Comparison of ENCODE assay signal across 18 cellular contexts in genomic region chr17:17505610-17506171, GRCh38. TPM values are rescaled to one million over a fixed set of nuclear protein-coding genes. Genes with fewer than 3 reads are reported as not detected.
DNase-seq lines count a peak whose midpoint lies in the region; ATAC-seq and TF ChIP-seq lines count a peak whose summit lies in the region.
"Had no signal": no experiment of that assay in that cellular context is flagged by ENCODE, and none has a peak within 500 bp of the region (broad histone marks: within the 10 kb centered on the region; RNA-seq: fewer than 3 reads in every experiment).

No MANE protein-coding gene starts in this region.

- H3K18ac ChIP-seq in neuronal stem cell (ENCODE audit: low read length), result peak overlapping the region; percentile 72

- H2AFZ ChIP-seq in neuronal stem cell (ENCODE audit: low read length), result no peak overlapping the region
- no peak overlapping the region for H2AFZ ChIP-seq in Karpas-422 (ENCODE audit: low read length)
- H2AFZ ChIP-seq: PC-9 had no signal

- H3K9ac ChIP-seq in neuronal stem cell (ENCODE audit: low read depth, low read length, poor library complexity), result peak overlapping the region; percentile 50
- H3K9ac ChIP-seq in Karpas-422 (ENCODE audit: low read length), result no peak overlapping the region
- H3K9ac ChIP-seq: KMS-11 had no signal

- H3K23ac ChIP-seq in neuronal stem cell (ENCODE audit: low read depth, low read length, poor library complexity), result peak overlapping the region; percentile 75

- DNase-seq in left ventricle myocardium inferior (no peak), cardiac septum (ENCODE audit: low spot score) (no peak), dorsolateral prefrontal cortex (no peak), neuronal stem cell (ENCODE audit: low spot score) (no peak), upper lobe of right lung (no peak), NOMO-1 treated with dmso at 0.1 percent for 144 hours (lab: John Stamatoyannopoulos, UW; ENCODE audit: unreplicated experiment) (no peak), Karpas-422 (no peak), UCSD-AML1 (lab: John Stamatoyannopoulos, UW; ENCODE audit: unreplicated experiment) (no peak)
- DNase-seq: COR-L47, DMS53, NCI-H1048, NCI-H146, NCI-H2081, NCI-H748 treated with DMSO at 0.1 percent for 48 hours, PC-9 had no signal

- no CpG with 5 or more reads among the region's 22 CpGs for WGBS in neuronal stem cell (ENCODE audit: extremely low coverage in 2 of 2, insufficient read length in 2 of 2, insufficient replicate concordance in 1 of 2), 2 donors

- H3K9me3 ChIP-seq in left ventricle myocardium inferior (replicated peaks), result no peaks in the 10 kb centered on the region
- H3K9me3 ChIP-seq in neuronal stem cell (replicated peaks in 1 of 2; ENCODE audit: control insufficient read depth in 2 of 2, insufficient read depth in 1 of 2, low read depth in 1 of 2, low read length in 2 of 2), result no peaks in the 10 kb centered on the region
- no peaks in the 10 kb centered on the region for H3K9me3 ChIP-seq in upper lobe of right lung
- no peaks in the 10 kb centered on the region for H3K9me3 ChIP-seq in Karpas-422 (ENCODE audit: low read length)

- H3K4me2 ChIP-seq in neuronal stem cell (ENCODE audit: insufficient read depth, low read length, poor library complexity, severe bottlenecking) (no peak overlapping the region), Karpas-422 (ENCODE audit: low read depth, low read length, poor library complexity, severe bottlenecking) (no peak overlapping the region)
- H3K4me2 ChIP-seq: KMS-11, PC-9 had no signal

- H3K9me2 ChIP-seq in Karpas-422 (replicated peaks; ENCODE audit: insufficient read depth, low read length), result no peaks in the 10 kb centered on the region

- no peaks in the 10 kb centered on the region for H3K36me3 ChIP-seq in left ventricle myocardium inferior
- no peaks in the 10 kb centered on the region for H3K36me3 ChIP-seq in neuronal stem cell (replicated peaks in 1 of 2; ENCODE audit: control insufficient read depth in 2 of 2, insufficient read depth in 2 of 2, low read length in 2 of 2)
- H3K36me3 ChIP-seq in upper lobe of right lung, result no peaks in the 10 kb centered on the region
- H3K36me3 ChIP-seq in Karpas-422 (ENCODE audit: insufficient read depth, low read length), result no peaks in the 10 kb centered on the region

- no peak overlapping the region for H2BK12ac ChIP-seq in neuronal stem cell (ENCODE audit: low read length)

- no peak overlapping the region for H3K4ac ChIP-seq in neuronal stem cell (ENCODE audit: low read length)

- no peak for TF ChIP-seq CTCF in left ventricle myocardium inferior (IDR thresholded peaks at IDR 0.05; ENCODE audit: borderline replicate concordance)
- no peak for TF ChIP-seq CTCF in dorsolateral prefrontal cortex (IDR thresholded peaks at IDR 0.05 in 54 of 56, conservative IDR thresholded peaks at IDR 0.05 in 2 of 56; ENCODE audit: low read depth in 1 of 56, partially characterized antibody in 56 of 56)
- no peak for TF ChIP-seq CTCF in upper lobe of right lung (IDR thresholded peaks at IDR 0.05)

- peak overlapping the region; percentile 63 for H3K14ac ChIP-seq in neuronal stem cell (ENCODE audit: low read length)

- H3K27me3 ChIP-seq in left ventricle myocardium inferior (ENCODE audit: low read depth) (no peaks in the 10 kb centered on the region), dorsolateral prefrontal cortex (no peaks in the 10 kb centered on the region), neuronal stem cell (ENCODE audit: control insufficient read depth in 3 of 3, insufficient read depth in 3 of 3, low read depth in 1 of 3, low read length in 3 of 3) (no peaks in the 10 kb centered on the region), upper lobe of right lung (no peaks in the 10 kb centered on the region), Karpas-422 (ENCODE audit: low read length) (no peaks in the 10 kb centered on the region)

- peaks cover 7% of the 10 kb centered on the region for H3K79me1 ChIP-seq in neuronal stem cell (ENCODE audit: low read depth, low read length)

- H3K79me2 ChIP-seq in Karpas-422 (ENCODE audit: low read length), result no peaks in the 10 kb centered on the region

- no peak overlapping the region for H2BK15ac ChIP-seq in neuronal stem cell (ENCODE audit: low read length)

- no peaks in the 10 kb centered on the region; the same call in 1 of the 2 replicates for H4K20me1 ChIP-seq in Karpas-422 (ENCODE audit: insufficient read depth, low read depth, low read length)

- no peak overlapping the region for H4K91ac ChIP-seq in neuronal stem cell (ENCODE audit: low read depth, low read length, poor library complexity)

- no peak for ATAC-seq in upper lobe of right lung
- ATAC-seq: HCT116 had no signal

- H3K27ac ChIP-seq in left ventricle myocardium inferior (replicated peaks) (peak overlapping the region; percentile 81), dorsolateral prefrontal cortex (peak overlapping the region in 37 of 59 donors; percentile 18 to 89 (median 76)), neuronal stem cell (replicated peaks; ENCODE audit: low read length) (no peak overlapping the region), upper lobe of right lung (peak overlapping the region; percentile 55), Karpas-422 (ENCODE audit: low read length) (no peak overlapping the region)
- H3K27ac ChIP-seq: KMS-11, PC-9, SK-N-MC had no signal

- H3K4me3 ChIP-seq in left ventricle myocardium inferior (no peak overlapping the region), dorsolateral prefrontal cortex (no peak overlapping the region), neuronal stem cell (ENCODE audit: low read length in 2 of 2) (no peak overlapping the region), upper lobe of right lung (no peak overlapping the region), Karpas-422 (ENCODE audit: low read length) (no peak overlapping the region)
- H3K4me3 ChIP-seq: PC-9, SK-N-MC had no signal

- H4K8ac ChIP-seq in neuronal stem cell (ENCODE audit: low read depth, low read length), result no peak overlapping the region

- intact Hi-C loops in left ventricle myocardium inferior (cut with micrococcal nuclease) (loop anchor here (10.0 kb wide), 1 partner anchor 59 kb away; no protein-coding TSS in a partner anchor), cardiac septum (cut with DNase I) (no loop called here), dorsolateral prefrontal cortex (cut with DNase I) (no loop called here), upper lobe of right lung (cut with DNase I) (no loop called here)

- H2BK5ac ChIP-seq in neuronal stem cell (ENCODE audit: low read length), result peak overlapping the region; percentile 54

- no peak overlapping the region for H2AK5ac ChIP-seq in neuronal stem cell (ENCODE audit: low read depth, low read length)

- H2BK120ac ChIP-seq in neuronal stem cell (ENCODE audit: low read depth, low read length), result no peak overlapping the region

- H3K4me1 ChIP-seq in left ventricle myocardium inferior (peaks cover 18% of the 10 kb centered on the region), neuronal stem cell (ENCODE audit: control insufficient read depth in 2 of 2, insufficient read depth in 1 of 2, low read depth in 1 of 2, low read length in 2 of 2) (peaks cover 8 to 11% of the 10 kb centered on the region in 2 donors), upper lobe of right lung (peaks cover 4% of the 10 kb centered on the region), Karpas-422 (ENCODE audit: low read length) (no peaks in the 10 kb centered on the region)

RNA-seq across cellular contexts. Expression of gene RASD1, which starts 9.5 kb away (rescaled TPM):
- total RNA-seq in left ventricle myocardium inferior (25.4 TPM), cardiac septum (4.4 TPM), dorsolateral prefrontal cortex (100 to 1,000 TPM in 102 of 120 experiments, 10 to 100 TPM in 18; 40.4 to 251 (median 136) TPM), upper lobe of right lung (39.2 TPM)
- polyA plus RNA-seq in neuronal stem cell (2013, experiment 1 of 2), result 1.2 TPM
- polyA plus RNA-seq in neuronal stem cell (2013, experiment 2 of 2), result 0.90 TPM
- not detected in 2 replicates for total RNA-seq in Karpas-422 (2014; rRNA removed; shearing (Covaris generic); ENCODE audit: low replicate concordance)

RNA-seq across cellular contexts. Expression of gene MED9, which starts 28.9 kb away (rescaled TPM):
- 34.1 TPM for total RNA-seq in left ventricle myocardium inferior
- total RNA-seq in cardiac septum, result 30.5 TPM
- 10 to 100 TPM; 19.4 to 47.3 (median 33.7) TPM for total RNA-seq in dorsolateral prefrontal cortex
- 17.1 TPM for polyA plus RNA-seq in neuronal stem cell (2013, experiment 1 of 2)
- 17.1 TPM for polyA plus RNA-seq in neuronal stem cell (2013, experiment 2 of 2)
- 13.8 TPM for total RNA-seq in upper lobe of right lung
- total RNA-seq in Karpas-422 (2014; rRNA removed; shearing (Covaris generic); ENCODE audit: low replicate concordance), result 8.8 and 17.6 TPM in 2 replicates

Comparison
In these comparisons a context has a peak if more than half of its experiments do, and no peak if none do; other contexts are left out.
1. H3K27ac ChIP-seq: peak in left ventricle myocardium inferior (single experiment), dorsolateral prefrontal cortex (37 of 59) and upper lobe of right lung (single experiment); none in neuronal stem cell (single experiment) and Karpas-422 (single experiment).